21 cellular contexts compared by ENCODE assay signal in the genomic region with DNA sequence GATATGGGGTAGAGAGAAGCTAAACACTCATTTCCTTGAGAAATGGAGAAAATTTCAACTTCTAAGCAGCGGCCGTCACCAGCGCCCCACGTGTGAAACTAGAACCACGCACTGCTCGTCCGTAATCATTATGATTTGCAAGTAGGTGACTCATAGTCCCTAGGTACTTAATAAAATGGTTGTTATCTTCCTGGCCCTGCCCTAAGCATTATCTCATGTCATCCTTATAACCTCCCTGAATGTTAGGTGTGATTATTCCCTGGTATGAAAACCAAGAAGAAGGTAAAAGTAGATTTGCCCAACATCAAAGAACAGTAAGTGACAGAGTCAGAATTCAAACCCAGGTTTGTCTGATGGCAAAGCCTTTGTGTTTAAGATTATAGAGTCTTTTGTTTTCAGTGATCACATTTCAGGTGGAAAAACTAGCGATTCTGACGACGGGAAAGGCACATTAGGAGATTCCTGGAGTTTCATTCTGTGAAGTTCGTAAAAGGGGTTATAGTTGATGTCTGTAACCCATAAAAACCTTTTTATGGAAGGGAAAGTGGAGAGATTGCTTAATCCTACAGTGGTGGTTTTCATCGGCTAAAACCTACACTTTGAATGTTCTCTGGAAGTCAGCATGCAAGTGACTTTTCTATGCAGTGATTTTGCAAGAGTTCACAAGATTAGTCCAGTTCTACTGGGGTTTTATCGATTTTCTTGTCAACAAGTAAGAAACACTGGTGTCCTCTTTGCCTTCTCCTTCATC.
A peak's percentile ranks its signal among the peaks of the same experiment; 100 is the strongest.
DNase-seq lines count a peak whose midpoint lies in the region; ATAC-seq, FAIRE-seq and TF ChIP-seq lines count a peak whose summit lies in the region.
"Had no signal": no experiment of that assay in that cellular context is flagged by ENCODE, and none has a peak within 500 bp of the region (broad histone marks: within the 10 kb centered on the region; RNA-seq: fewer than 3 reads in every experiment).

No MANE protein-coding gene starts in this region.

- no peak for FAIRE-seq in small intestine (lab: Jason Lieb, UNC)
- FAIRE-seq: A549, D721Med had no signal

- H3K4me3 ChIP-seq in BJ (ENCODE audit: low read depth, low read length): no peak overlapping the region
- H3K4me3 ChIP-seq in fibroblast of villous mesenchyme (ENCODE audit: low read depth, low read length): no peak overlapping the region
- no peak overlapping the region for H3K4me3 ChIP-seq in small intestine (ENCODE audit: low read depth in 1 of 2, low read length in 2 of 2)
- H3K4me3 ChIP-seq: A549, MG63, SJCRH30 had no signal

- H3K27me3 ChIP-seq in BJ (ENCODE audit: control insufficient read depth, insufficient read depth, low read length) (no peaks in the 10 kb centered on the region), small intestine (ENCODE audit: control insufficient read depth in 2 of 2, insufficient read depth in 2 of 2, low read length in 2 of 2) (no peaks in the 10 kb centered on the region)
- H3K27me3 ChIP-seq: MG63, SJCRH30 had no signal

- POLR2A ChIA-PET in BJ (lab: Charles Lee): no interaction called here

- in situ Hi-C loops in GM13977 (cut with MboI; ENCODE audit: low pct_unique_long_range_greater_than_20kb, low sequenced_read_pairs, unreplicated experiment): no loop called here

- DNase-seq in BJ (ENCODE audit: low read depth) (peak; percentile 66), MV-4-11 (lab: John Stamatoyannopoulos, UW) (peak; percentile 67), fibroblast of villous mesenchyme (ENCODE audit: low read depth) (peak; percentile 78), small intestine (peak; percentile 51), SHP77 (lab: John Stamatoyannopoulos, UW) (no peak), GM13977 (ENCODE audit: low spot score) (no peak)
- DNase-seq: C1 segment of cervical spinal cord; CD8-positive, alpha-beta memory T cell; H7; IMR-90; MG63; NCI-H1105 treated with DMSO at 0.1 percent for 48 hours; NCI-H187; NCI-H226; NCI-H524; NCI-H82; SJCRH30 had no signal

- TF ChIP-seq CTCF in BJ (IDR thresholded peaks at IDR 0.05; ENCODE audit: insufficient read depth, low read depth, low read length): no peak
- no peak for TF ChIP-seq CTCF in fibroblast of villous mesenchyme (IDR thresholded peaks at IDR 0.05; ENCODE audit: insufficient read depth, low read depth, low read length)
- TF ChIP-seq CTCF in GM13977 (IDR thresholded peaks at IDR 0.05; ENCODE audit: extremely low read depth, insufficient read depth, missing control alignments): no peak

- CTCF ChIA-PET in BJ (lab: Yijun Ruan, JAX): interaction anchor here (5.4 kb wide), 1 partner anchor 16 kb away, joined by 30 read pairs; no protein-coding TSS in a partner anchor

- H3K9me3 ChIP-seq in small intestine (ENCODE audit: control insufficient read depth, low read depth): no peaks in the 10 kb centered on the region
- H3K9me3 ChIP-seq: A549, MG63, SJCRH30 had no signal

- H3K36me3 ChIP-seq in BJ (ENCODE audit: control insufficient read depth, insufficient read depth, low read length): no peaks in the 10 kb centered on the region
- no peaks in the 10 kb centered on the region for H3K36me3 ChIP-seq in small intestine (ENCODE audit: control insufficient read depth in 2 of 2, insufficient read depth in 2 of 2, low read length in 2 of 2)
- H3K36me3 ChIP-seq: MG63, SJCRH30 had no signal

- 34 to 67% (median 49%) methylated on average over 13 of the region's 13 CpGs for WGBS in small intestine, 3 donors

- H3K4me1 ChIP-seq in small intestine (ENCODE audit: control insufficient read depth in 2 of 2, insufficient read depth in 1 of 2, low read depth in 1 of 2, low read length in 1 of 2): no peaks in the 10 kb centered on the region
- H3K4me1 ChIP-seq: SJCRH30 had no signal

- ATAC-seq in GM21526 (IDR thresholded peaks at IDR 0.05; ENCODE audit: low FRiP score, unreplicated experiment): no peak
- ATAC-seq: A549 had no signal

- H3K27ac ChIP-seq in small intestine (ENCODE audit: low read depth in 1 of 2, low read length in 1 of 2): no peak overlapping the region
- H3K27ac ChIP-seq: A549, HL-60, SJCRH30 had no signal

Comparison
In these comparisons a context has a peak if more than half of its experiments do, and no peak if none do; other contexts are left out.
1. DNase-seq: peak in BJ (single experiment), MV-4-11 (single experiment), fibroblast of villous mesenchyme (single experiment) and small intestine (single experiment); none in SHP77 (0 of 2) and GM13977 (single experiment).